ENCODE assay signal across 1 cellular context in the genomic region with DNA sequence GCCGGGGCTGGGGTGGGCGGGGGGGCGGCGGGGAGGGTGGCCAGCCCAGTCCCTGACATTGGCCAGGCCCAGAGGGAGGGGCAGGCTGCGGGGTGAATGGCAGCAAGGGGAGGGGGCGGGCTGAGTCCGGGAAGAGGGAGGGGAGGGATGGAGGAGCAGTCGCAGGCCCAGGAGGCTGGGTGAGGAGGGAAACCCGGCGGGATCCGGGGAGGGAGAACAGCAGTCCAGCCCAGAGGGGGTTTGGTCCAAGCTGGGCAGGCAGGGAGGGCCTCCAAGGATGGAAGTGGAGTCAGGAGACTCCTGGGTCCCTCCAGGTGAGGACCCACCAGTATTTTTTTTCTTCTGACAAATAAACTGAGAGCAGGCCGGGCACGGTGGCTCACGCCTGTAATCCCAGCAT.
TF ChIP-seq lines count a peak whose summit lies in the region.

No MANE protein-coding gene starts in this region.

TF ChIP-seq in neural cell, 6 proteins besides CTCF, POLR2A, EP300 and RAD21 (continued from another document):
- TF ChIP-seq, protein P1, sequence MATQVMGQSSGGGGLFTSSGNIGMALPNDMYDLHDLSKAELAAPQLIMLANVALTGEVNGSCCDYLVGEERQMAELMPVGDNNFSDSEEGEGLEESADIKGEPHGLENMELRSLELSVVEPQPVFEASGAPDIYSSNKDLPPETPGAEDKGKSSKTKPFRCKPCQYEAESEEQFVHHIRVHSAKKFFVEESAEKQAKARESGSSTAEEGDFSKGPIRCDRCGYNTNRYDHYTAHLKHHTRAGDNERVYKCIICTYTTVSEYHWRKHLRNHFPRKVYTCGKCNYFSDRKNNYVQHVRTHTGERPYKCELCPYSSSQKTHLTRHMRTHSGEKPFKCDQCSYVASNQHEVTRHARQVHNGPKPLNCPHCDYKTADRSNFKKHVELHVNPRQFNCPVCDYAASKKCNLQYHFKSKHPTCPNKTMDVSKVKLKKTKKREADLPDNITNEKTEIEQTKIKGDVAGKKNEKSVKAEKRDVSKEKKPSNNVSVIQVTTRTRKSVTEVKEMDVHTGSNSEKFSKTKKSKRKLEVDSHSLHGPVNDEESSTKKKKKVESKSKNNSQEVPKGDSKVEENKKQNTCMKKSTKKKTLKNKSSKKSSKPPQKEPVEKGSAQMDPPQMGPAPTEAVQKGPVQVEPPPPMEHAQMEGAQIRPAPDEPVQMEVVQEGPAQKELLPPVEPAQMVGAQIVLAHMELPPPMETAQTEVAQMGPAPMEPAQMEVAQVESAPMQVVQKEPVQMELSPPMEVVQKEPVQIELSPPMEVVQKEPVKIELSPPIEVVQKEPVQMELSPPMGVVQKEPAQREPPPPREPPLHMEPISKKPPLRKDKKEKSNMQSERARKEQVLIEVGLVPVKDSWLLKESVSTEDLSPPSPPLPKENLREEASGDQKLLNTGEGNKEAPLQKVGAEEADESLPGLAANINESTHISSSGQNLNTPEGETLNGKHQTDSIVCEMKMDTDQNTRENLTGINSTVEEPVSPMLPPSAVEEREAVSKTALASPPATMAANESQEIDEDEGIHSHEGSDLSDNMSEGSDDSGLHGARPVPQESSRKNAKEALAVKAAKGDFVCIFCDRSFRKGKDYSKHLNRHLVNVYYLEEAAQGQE (IDR thresholded peaks at IDR 0.05; ENCODE audit: borderline replicate concordance) = no peak
